Comparison of ENCODE assay signal across 9 cellular contexts in the genomic region with DNA sequence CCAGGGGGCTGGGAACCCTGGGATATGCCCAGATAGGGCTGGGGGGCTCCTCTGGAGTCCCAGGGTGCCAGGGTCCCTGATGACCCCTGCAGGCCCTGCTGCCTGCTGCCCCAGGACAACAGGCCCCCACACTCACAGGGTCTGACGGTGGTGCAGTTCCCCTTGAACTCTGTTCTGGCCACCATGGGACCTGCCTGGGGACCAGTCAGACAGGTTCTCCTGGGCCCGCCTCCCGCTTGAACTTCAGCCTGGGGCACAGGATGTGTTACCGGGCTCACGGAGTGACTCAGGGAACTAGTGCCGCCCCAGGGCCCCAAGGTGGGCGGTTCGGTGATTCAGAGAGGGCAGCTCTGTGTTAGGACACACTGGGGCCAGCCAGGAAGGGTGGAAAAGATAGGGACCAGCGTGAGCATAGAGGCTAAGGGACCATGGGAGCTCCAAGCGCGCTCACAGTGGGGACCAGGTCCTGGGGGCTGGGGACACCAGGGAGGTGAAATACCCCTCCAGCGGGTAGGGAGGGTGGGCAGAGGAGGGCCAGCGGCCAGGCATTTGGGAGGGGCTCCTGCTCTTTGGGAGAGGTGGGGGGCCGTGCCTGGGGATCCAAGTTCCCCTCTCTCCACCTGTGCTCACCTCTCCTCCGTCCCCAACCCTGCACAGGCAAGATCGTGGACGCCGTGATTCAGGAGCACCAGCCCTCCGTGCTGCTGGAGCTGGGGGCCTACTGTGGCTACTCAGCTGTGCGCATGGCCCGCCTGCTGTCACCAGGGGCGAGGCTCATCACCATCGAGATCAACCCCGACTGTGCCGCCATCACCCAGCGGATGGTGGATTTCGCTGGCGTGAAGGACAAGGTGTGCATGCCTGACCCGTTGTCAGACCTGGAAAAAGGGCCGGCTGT. TPM values are rescaled to one million over a fixed set of nuclear protein-coding genes. Genes with fewer than 3 reads are reported as not detected.
DNase-seq lines count a peak whose midpoint lies in the region; ATAC-seq and TF ChIP-seq lines count a peak whose summit lies in the region.
"Had no signal": no experiment of that assay in that cellular context is flagged by ENCODE, and none has a peak within 500 bp of the region (broad histone marks: within the 10 kb centered on the region; RNA-seq: fewer than 3 reads in every experiment).

No MANE protein-coding gene starts in this region.

- no peaks in the 10 kb centered on the region for H3K9me3 Mint-ChIP-seq in MCF 10A (ENCODE audit: unreplicated experiment)
- no peaks in the 10 kb centered on the region for H3K9me3 Mint-ChIP-seq in mesothelial cell of epicardium
- H3K9me3 Mint-ChIP-seq: activated T-cell treated with anti-CD3 and anti-CD28 coated beads, Interleukin-2, amount 50 U/mL, for 4 hours had no signal

- no peaks in the 10 kb centered on the region for H3K27me3 ChIP-seq in BLaER1

- TF ChIP-seq CTCF in MCF 10A (IDR thresholded peaks at IDR 0.05; ENCODE audit: unreplicated experiment), result no peak
- TF ChIP-seq CTCF in mesothelial cell of epicardium (IDR thresholded peaks at IDR 0.05; ENCODE audit: unreplicated experiment), result no peak

- ATAC-seq in sciatic nerve (no peak), GM18858 (IDR thresholded peaks at IDR 0.05; ENCODE audit: unreplicated experiment) (no peak)

- intact Hi-C loops in MCF 10A (cut with micrococcal nuclease), result loop anchor here (2.0 kb wide), 1 partner anchor 66 kb away; no protein-coding TSS in a partner anchor
- intact Hi-C loops in sciatic nerve (cut with DNase I), result no loop called here

- peaks cover 78% of the 10 kb centered on the region for H3K36me3 ChIP-seq in BLaER1

- peaks cover 48% of the 10 kb centered on the region for H3K4me1 ChIP-seq in BLaER1

- peak; percentile 100 for DNase-seq in HT-29 (ENCODE audit: low spot score)
- DNase-seq in MCF 10A (ENCODE audit: unreplicated experiment), result peak; percentile 85
- peak in 1 of 2 experiments; percentile 66 for DNase-seq in mesothelial cell of epicardium (ENCODE audit: low spot score in 2 of 2, unreplicated experiment in 2 of 2)
- no peak for DNase-seq in sciatic nerve (ENCODE audit: low spot score)
- DNase-seq in SHP77 treated with DMSO at 0.1 percent for 48 hours (lab: John Stamatoyannopoulos, UW), result no peak
- no peak for DNase-seq in cerebellar cortex (ENCODE audit: low spot score)

- CTCF ChIA-PET in MCF 10A (lab: Yijun Ruan, JAX), result interaction anchor here (0.5 to 1.3 kb wide), 5 partner anchors 9 to 138 kb away, joined by 3 to 5 read pairs (median 3); no protein-coding TSS in a partner anchor

- H3K4me1 Mint-ChIP-seq in MCF 10A (ENCODE audit: insufficient read depth, unreplicated experiment) (peaks cover 5% of the 10 kb centered on the region), mesothelial cell of epicardium (peaks cover 33% of the 10 kb centered on the region)

- H3K27ac ChIP-seq in BLaER1, result peak overlapping the region; percentile 41

- POLR2A ChIA-PET in MCF 10A (lab: Yijun Ruan, JAX), result no interaction called here

- BruUV-seq in MCF 10A (replicated peaks; lab: Mats Ljungman, UMichigan), result no TSS peak

- peaks cover 25% of the 10 kb centered on the region for H3K36me3 Mint-ChIP-seq in MCF 10A (ENCODE audit: insufficient read depth, unreplicated experiment)
- H3K36me3 Mint-ChIP-seq in mesothelial cell of epicardium, result peaks cover 9% of the 10 kb centered on the region

- H3K27me3 Mint-ChIP-seq in MCF 10A (ENCODE audit: insufficient read depth, unreplicated experiment), result no peaks in the 10 kb centered on the region
- H3K27me3 Mint-ChIP-seq in mesothelial cell of epicardium (ENCODE audit: low read depth), result no peaks in the 10 kb centered on the region

- no peaks in the 10 kb centered on the region for H3K9me3 ChIP-seq in BLaER1

- peak overlapping the region; percentile 55 for H3K4me3 Mint-ChIP-seq in MCF 10A (ENCODE audit: unreplicated experiment)
- H3K4me3 Mint-ChIP-seq in mesothelial cell of epicardium, result peak overlapping the region; percentile 65
- H3K4me3 Mint-ChIP-seq: activated T-cell treated with anti-CD3 and anti-CD28 coated beads, Interleukin-2, amount 50 U/mL, for 4 hours had no signal

- H4K20me1 ChIP-seq in BLaER1, result peaks cover 90% of the 10 kb centered on the region

- peak overlapping the region; percentile 53; the same call in 1 of the 2 replicates for H3K4me2 ChIP-seq in BLaER1

- peak overlapping the region; percentile 29; the same call in 1 of the 2 replicates for H3K9ac ChIP-seq in BLaER1

- H3K4me3 ChIP-seq in BLaER1, result no peak overlapping the region

- H3K27ac Mint-ChIP-seq in MCF 10A (ENCODE audit: low read depth, unreplicated experiment), result peak overlapping the region; percentile 40
- H3K27ac Mint-ChIP-seq in mesothelial cell of epicardium, result peak overlapping the region; percentile 91

RNA-seq across cellular contexts. Expression of gene TXNRD2, which starts 21.5 kb away (rescaled TPM):
- total RNA-seq in HT-29 (2014; rRNA removed; shearing (Covaris generic)), result 88.4 and 95.8 TPM in 2 replicates
- 28.7 and 39.9 TPM in 2 replicates for total RNA-seq in MCF 10A (2022)
- 21.0 to 23.2 TPM (median 22.9 TPM) in 3 replicates for total RNA-seq in mesothelial cell of epicardium
- 33.9 TPM for total RNA-seq in sciatic nerve

RNA-seq across cellular contexts. Expression of gene COMT, which starts 21.6 kb away (rescaled TPM):
- total RNA-seq in HT-29 (2014; rRNA removed; shearing (Covaris generic)), result 665 and 669 TPM in 2 replicates
- total RNA-seq in MCF 10A (2022), result 196 and 208 TPM in 2 replicates
- 87.8 to 93.5 TPM (median 93.5 TPM) in 3 replicates for total RNA-seq in mesothelial cell of epicardium
- total RNA-seq in sciatic nerve, result 155 TPM

RNA-seq across cellular contexts. Expression of gene ARVCF, which starts 53.5 kb away (rescaled TPM):
- total RNA-seq in HT-29 (2014; rRNA removed; shearing (Covaris generic)), result 211 and 219 TPM in 2 replicates
- total RNA-seq in MCF 10A (2022), result 7.5 and 11.8 TPM in 2 replicates
- 38.4 to 43.8 TPM (median 41.2 TPM) in 3 replicates for total RNA-seq in mesothelial cell of epicardium
- 59.4 TPM for total RNA-seq in sciatic nerve

RNA-seq across cellular contexts. Expression of gene TANGO2, which starts 57.8 kb away (rescaled TPM):
- total RNA-seq in HT-29 (2014; rRNA removed; shearing (Covaris generic)), result 71.9 and 88.2 TPM in 2 replicates
- total RNA-seq in MCF 10A (2022), result 13.9 and 16.0 TPM in 2 replicates
- 13.4 to 17.5 TPM (median 15.6 TPM) in 3 replicates for total RNA-seq in mesothelial cell of epicardium
- total RNA-seq in sciatic nerve, result 28.4 TPM

Comparison
In these comparisons a context has a peak if more than half of its experiments do, and no peak if none do; other contexts are left out.
1. DNase-seq: peak in HT-29 (single experiment) and MCF 10A (single experiment); none in sciatic nerve (single experiment), SHP77 treated with DMSO at 0.1 percent for 48 hours (single experiment) and cerebellar cortex (single experiment).